In genomic region chr9:76521244-76521673, GRCh38 we compare ENCODE assay signal across 21 cellular contexts.
DNase-seq lines count a peak whose midpoint lies in the region.
"Had no signal": no experiment of that assay in that cellular context is flagged by ENCODE, and none has a peak within 500 bp of the region (broad histone marks: within the 10 kb centered on the region; RNA-seq: fewer than 3 reads in every experiment).

No MANE protein-coding gene starts in this region.

- no peaks in the 10 kb centered on the region for H3K9me3 ChIP-seq in trophoblast cell (ENCODE audit: insufficient read depth, low read depth, low read length)
- H3K9me3 ChIP-seq: gastrocnemius medialis, Peyer's patch had no signal

- H2AFZ ChIP-seq in trophoblast cell (ENCODE audit: insufficient read depth, low read length, poor library complexity), result no peak overlapping the region

- H3K27ac Mint-ChIP-seq in activated naive CD8-positive, alpha-beta T cell treated with anti-CD3 and anti-CD28 coated beads for 36 hours, result no peak overlapping the region
- H3K27ac Mint-ChIP-seq in immature natural killer cell, result no peak overlapping the region
- H3K27ac Mint-ChIP-seq: activated naive CD4-positive, alpha-beta T cell treated with anti-CD3 and anti-CD28 coated beads, Interleukin-2, amount 10 ng/mL, durations not matched to agents 7 days and 5 days; B cell; memory B cell; T-helper 1 cell treated with Interleukin-12 subunit alpha and Interleukin-12 subunit beta and Interleukin-4 antibody, amounts not matched to agents 30 μg/mL and 1 μg/mL, for 36 hours had no signal

- DNase-seq in NCI-H1092 treated with DMSO at 0.1 percent for 48 hours (lab: John Stamatoyannopoulos, UW) (peak; percentile 46), NCI-H1092 (lab: John Stamatoyannopoulos, UW) (no peak), NCI-H69 (lab: John Stamatoyannopoulos, UW) (peak; percentile 84), epithelial cell of prostate (ENCODE audit: low read depth, low spot score) (peak; percentile 6), trophoblast cell (peak; percentile 25 to 80), NCI-H1436 (lab: John Stamatoyannopoulos, UW) (no peak), immature natural killer cell (no peak)
- DNase-seq in activated naive CD8-positive, alpha-beta T cell treated with anti-CD3 and anti-CD28 coated beads for 36 hours, result no peak
- DNase-seq: activated CD4-positive, alpha-beta T cell treated with anti-CD3 and anti-CD28 coated beads for 48 hours; activated naive CD4-positive, alpha-beta T cell treated with anti-CD3 and anti-CD28 coated beads, Interleukin-2, amount 10 ng/mL, durations not matched to agents 7 days and 5 days; gastrocnemius medialis; kidney; NCI-H1436 treated with DMSO at 0.1 percent for 48 hours; NCI-H345; nucleus accumbens; Peyer's patch; right cardiac atrium had no signal

- H3K4me3 ChIP-seq in trophoblast cell (ENCODE audit: low read depth, low read length), result no peak overlapping the region
- H3K4me3 ChIP-seq: gastrocnemius medialis, Peyer's patch had no signal

- H3K27ac ChIP-seq in epithelial cell of prostate, result peak overlapping the region; percentile 32
- H3K27ac ChIP-seq in trophoblast cell (ENCODE audit: low read depth, low read length), result no peak overlapping the region
- H3K27ac ChIP-seq: gastrocnemius medialis, Peyer's patch had no signal

- H2BK5ac ChIP-seq in trophoblast cell (ENCODE audit: low read depth, low read length, poor library complexity), result no peak overlapping the region

- no peaks in the 10 kb centered on the region for H3K4me1 ChIP-seq in trophoblast cell (ENCODE audit: control insufficient read depth in 1 of 2, insufficient read depth in 2 of 2, low read length in 2 of 2)
- H3K4me1 ChIP-seq: gastrocnemius medialis, Peyer's patch had no signal

- WGBS in trophoblast cell (ENCODE audit: extremely low coverage, insufficient coverage, insufficient read length), result no CpG with 5 or more reads among the region's 6 CpGs

- no peak overlapping the region for H4K91ac ChIP-seq in trophoblast cell (ENCODE audit: low read depth, low read length)

- no peak overlapping the region for H3K14ac ChIP-seq in trophoblast cell (ENCODE audit: low read length)

- H4K12ac ChIP-seq in trophoblast cell (ENCODE audit: low read depth, low read length), result no peak overlapping the region

- no peak overlapping the region for H2BK12ac ChIP-seq in trophoblast cell (ENCODE audit: low read length)

- H3K27me3 ChIP-seq in trophoblast cell (ENCODE audit: insufficient read depth, low read length), result no peaks in the 10 kb centered on the region
- H3K27me3 ChIP-seq: gastrocnemius medialis, Peyer's patch had no signal

- no peaks in the 10 kb centered on the region for H3K79me1 ChIP-seq in trophoblast cell (ENCODE audit: low read length)

- no peak overlapping the region for H3K18ac ChIP-seq in trophoblast cell (ENCODE audit: low read length)

- no peaks in the 10 kb centered on the region for H3K36me3 ChIP-seq in trophoblast cell (ENCODE audit: control insufficient read depth in 1 of 2, insufficient read depth in 2 of 2, low read length in 2 of 2)
- H3K36me3 ChIP-seq: gastrocnemius medialis, Peyer's patch had no signal

- H3K9ac ChIP-seq in trophoblast cell (ENCODE audit: low read length), result no peak overlapping the region

- no peaks in the 10 kb centered on the region for H3K36me3 Mint-ChIP-seq in activated naive CD8-positive, alpha-beta T cell treated with anti-CD3 and anti-CD28 coated beads for 36 hours
- H3K36me3 Mint-ChIP-seq in immature natural killer cell, result peaks cover 8 to 34% (median 25%) of the 10 kb centered on the region in 3 donors
- H3K36me3 Mint-ChIP-seq: activated naive CD4-positive, alpha-beta T cell treated with anti-CD3 and anti-CD28 coated beads, Interleukin-2, amount 10 ng/mL, durations not matched to agents 7 days and 5 days; memory B cell had no signal

- no peak overlapping the region for H3K4ac ChIP-seq in trophoblast cell (ENCODE audit: low read depth, low read length)

- H4K8ac ChIP-seq in trophoblast cell (ENCODE audit: low read depth, low read length), result no peak overlapping the region

- H3K4me1 Mint-ChIP-seq in activated naive CD8-positive, alpha-beta T cell treated with anti-CD3 and anti-CD28 coated beads for 36 hours, result no peaks in the 10 kb centered on the region
- peaks cover 6 to 15% of the 10 kb centered on the region in 2 donors for H3K4me1 Mint-ChIP-seq in immature natural killer cell
- H3K4me1 Mint-ChIP-seq: activated naive CD4-positive, alpha-beta T cell treated with anti-CD3 and anti-CD28 coated beads, Interleukin-2, amount 10 ng/mL, durations not matched to agents 7 days and 5 days; memory B cell had no signal

- no peak overlapping the region for H3K4me2 ChIP-seq in trophoblast cell (ENCODE audit: low read length)

- no peaks in the 10 kb centered on the region for H3K27me3 Mint-ChIP-seq in activated naive CD8-positive, alpha-beta T cell treated with anti-CD3 and anti-CD28 coated beads for 36 hours
- H3K27me3 Mint-ChIP-seq in immature natural killer cell (ENCODE audit: low read depth in 3 of 3), result peaks cover 3 to 5% (median 4%) of the 10 kb centered on the region in 3 donors
- H3K27me3 Mint-ChIP-seq: B cell; central memory CD8-positive, alpha-beta T cell had no signal

- no peak overlapping the region for H3K4me3 Mint-ChIP-seq in activated naive CD8-positive, alpha-beta T cell treated with anti-CD3 and anti-CD28 coated beads for 36 hours
- no peak overlapping the region for H3K4me3 Mint-ChIP-seq in immature natural killer cell
- H3K4me3 Mint-ChIP-seq: activated naive CD4-positive, alpha-beta T cell treated with anti-CD3 and anti-CD28 coated beads, Interleukin-2, amount 10 ng/mL, durations not matched to agents 7 days and 5 days; B cell; central memory CD8-positive, alpha-beta T cell; memory B cell; T-helper 1 cell treated with Interleukin-12 subunit alpha and Interleukin-12 subunit beta and Interleukin-4 antibody, amounts not matched to agents 30 μg/mL and 1 μg/mL, for 36 hours had no signal

- H2BK120ac ChIP-seq in trophoblast cell (ENCODE audit: insufficient read depth, low read length, poor library complexity), result no peak overlapping the region

- H2AK5ac ChIP-seq in trophoblast cell (ENCODE audit: low read length), result no peak overlapping the region

- H3K79me2 ChIP-seq in trophoblast cell (ENCODE audit: control insufficient read depth, insufficient read depth, low read length, poor library complexity), result no peaks in the 10 kb centered on the region

- H3K9me3 Mint-ChIP-seq in activated naive CD8-positive, alpha-beta T cell treated with anti-CD3 and anti-CD28 coated beads for 36 hours, result no peaks in the 10 kb centered on the region
- no peaks in the 10 kb centered on the region for H3K9me3 Mint-ChIP-seq in immature natural killer cell
- H3K9me3 Mint-ChIP-seq: activated naive CD4-positive, alpha-beta T cell treated with anti-CD3 and anti-CD28 coated beads, Interleukin-2, amount 10 ng/mL, durations not matched to agents 7 days and 5 days; central memory CD8-positive, alpha-beta T cell; memory B cell; T-helper 1 cell treated with Interleukin-12 subunit alpha and Interleukin-12 subunit beta and Interleukin-4 antibody, amounts not matched to agents 30 μg/mL and 1 μg/mL, for 36 hours had no signal

- H3K23ac ChIP-seq in trophoblast cell (ENCODE audit: low read length), result no peak overlapping the region

Comparison
In these comparisons a context has a peak if more than half of its experiments do, and no peak if none do; other contexts are left out.
1. DNase-seq: peak in NCI-H1092 treated with DMSO at 0.1 percent for 48 hours (single experiment), NCI-H69 (single experiment), epithelial cell of prostate (single experiment) and trophoblast cell (2 of 2); none in NCI-H1092 (single experiment), activated naive CD8-positive, alpha-beta T cell treated with anti-CD3 and anti-CD28 coated beads for 36 hours (single experiment), NCI-H1436 (single experiment) and immature natural killer cell (0 of 3).